Comparison of ENCODE assay signal across 25 cellular contexts in genomic region chr10:43585981-43586738, GRCh38.
"Had no signal": no experiment of that assay in that cellular context is flagged by ENCODE, and none has a peak within 500 bp of the region (broad histone marks: within the 10 kb centered on the region; RNA-seq: fewer than 3 reads in every experiment).

No MANE protein-coding gene starts in this region.

- DNase-seq: activated T-cell treated with anti-CD3 and anti-CD28 coated beads, Interleukin-2, amount 50 U/mL, for 24 hours; adrenal gland; brain microvascular endothelial cell; caudate nucleus; effector CD4-positive, alpha-beta T cell; erythroblast; foreskin keratinocyte; kidney; left ventricle myocardium inferior; occipital lobe; posterior cingulate gyrus; retina; sigmoid colon; stimulated activated CD4-positive, alpha-beta T cell treated with anti-CD3 and anti-CD28 coated beads, Interleukin-4, amount 100 ng/mL, for 1 hour; stimulated activated naive CD4-positive, alpha-beta T cell; T-cell; testis; trophoblast cell had no signal

- ATAC-seq: activated T-helper 17 cell treated with anti-CD3 and anti-CD28 coated beads, Interleukin-2, amount 50 U/mL, for 72 hours; foreskin keratinocyte; T-cell; WTC11 had no signal

- H3K27me3 ChIP-seq: adrenal gland, ascending aorta, brain microvascular endothelial cell, foreskin keratinocyte, sigmoid colon, testis had no signal

- H3K9me3 Mint-ChIP-seq: activated T-cell treated with anti-CD3 and anti-CD28 coated beads, Interleukin-2, amount 50 U/mL, for 24 hours; activated T-helper 17 cell treated with anti-CD3 and anti-CD28 coated beads, Interleukin-2, amount 50 U/mL, for 72 hours; neural crest cell; T-cell had no signal

- H3K4me1 ChIP-seq: adrenal gland, ascending aorta, foreskin keratinocyte, left ventricle myocardium inferior, sigmoid colon, testis had no signal

- H3K4me1 Mint-ChIP-seq: activated T-helper 17 cell treated with anti-CD3 and anti-CD28 coated beads, Interleukin-2, amount 50 U/mL, for 72 hours; neural crest cell; T-cell; WTC11 had no signal

- H3K27me3 Mint-ChIP-seq: dendritic cell treated with granulocyte-macrophage colony-stimulating factor and Interleukin-4, amounts not matched to agents 40 ng/mL and 50 ng/mL, for 4 days had no signal

- H3K27ac Mint-ChIP-seq: activated naive CD8-positive, alpha-beta T cell; activated T-cell treated with anti-CD3 and anti-CD28 coated beads, Interleukin-2, amount 50 U/mL, for 24 hours; activated T-helper 17 cell treated with anti-CD3 and anti-CD28 coated beads, Interleukin-2, amount 50 U/mL, for 72 hours; dendritic cell treated with granulocyte-macrophage colony-stimulating factor and Interleukin-4, amounts not matched to agents 40 ng/mL and 50 ng/mL, for 4 days; WTC11 had no signal

- H3K4me2 ChIP-seq: smooth muscle cell had no signal

- H3K36me3 ChIP-seq: adrenal gland, ascending aorta, brain microvascular endothelial cell, left ventricle myocardium inferior, sigmoid colon had no signal

- H3K36me3 Mint-ChIP-seq: T-cell had no signal

- H3K27ac ChIP-seq: adrenal gland, ascending aorta, brain microvascular endothelial cell, foreskin keratinocyte, left ventricle myocardium inferior, sigmoid colon, testis had no signal

- H3K4me3 ChIP-seq: adrenal gland, ascending aorta, left ventricle myocardium inferior, sigmoid colon, smooth muscle cell, testis had no signal

- H3K9me3 ChIP-seq: adrenal gland, ascending aorta, sigmoid colon, testis had no signal

- H3K4me3 Mint-ChIP-seq: activated naive CD8-positive, alpha-beta T cell; activated T-cell treated with anti-CD3 and anti-CD28 coated beads, Interleukin-2, amount 50 U/mL, for 24 hours; activated T-helper 17 cell treated with anti-CD3 and anti-CD28 coated beads, Interleukin-2, amount 50 U/mL, for 72 hours; dendritic cell treated with granulocyte-macrophage colony-stimulating factor and Interleukin-4, amounts not matched to agents 40 ng/mL and 50 ng/mL, for 4 days; neural crest cell; T-cell; WTC11 had no signal
